8 cellular contexts compared by ENCODE assay signal in genomic region chr1:151346769-151347522, GRCh38. TPM values are rescaled to one million over a fixed set of nuclear protein-coding genes. Genes with fewer than 3 reads are reported as not detected.
DNase-seq lines count a peak whose midpoint lies in the region; ATAC-seq lines count a peak whose summit lies in the region.

TSS of gene RFX5 (minus strand) at chr1:151347252. CDS start at chr1:151346320, 932 bp downstream.

- peak; percentile 94 for ATAC-seq in HG02610 (IDR thresholded peaks at IDR 0.05; ENCODE audit: unreplicated experiment)
- peak; percentile 97 to 98 for ATAC-seq in activated naive CD4-positive, alpha-beta T cell treated with anti-CD3 and anti-CD28 coated beads, Interleukin-2, amount 50 U/mL, for 72 hours

- peak within 1 kb of the TSS; percentile 96 to 99 for H3K27ac Mint-ChIP-seq in activated naive CD4-positive, alpha-beta T cell treated with anti-CD3 and anti-CD28 coated beads, Interleukin-2, amount 50 U/mL, for 72 hours

- peak within 1 kb of the TSS; percentile 78 for H3K4me3 ChIP-seq in GM08714 (ENCODE audit: low read length)

- H3K27ac ChIP-seq in temporal lobe (ENCODE audit: low read depth, low read length) = peak within 1 kb of the TSS; percentile 79

- H3K36me3 Mint-ChIP-seq in activated naive CD4-positive, alpha-beta T cell treated with anti-CD3 and anti-CD28 coated beads, Interleukin-2, amount 50 U/mL, for 72 hours = peaks cover 14 to 20% of the 10 kb centered on the region in 2 donors

- peak; percentile 98 for DNase-seq in NCI-H1092 treated with DMSO at 0.1 percent for 48 hours (lab: John Stamatoyannopoulos, UW)
- DNase-seq in SKM-1 (lab: John Stamatoyannopoulos, UW; ENCODE audit: unreplicated experiment) = peak; percentile 100
- peak; percentile 89 to 97 for DNase-seq in activated naive CD4-positive, alpha-beta T cell treated with anti-CD3 and anti-CD28 coated beads, Interleukin-2, amount 50 U/mL, for 72 hours (ENCODE audit: low spot score in 2 of 2)
- peak; percentile 89 for DNase-seq in glomerular endothelial cell (ENCODE audit: extremely low read depth, low read depth, low spot score)
- peak; percentile 93 for DNase-seq in occipital lobe (lab: John Stamatoyannopoulos, UW)

- H3K9me3 Mint-ChIP-seq in activated naive CD4-positive, alpha-beta T cell treated with anti-CD3 and anti-CD28 coated beads, Interleukin-2, amount 50 U/mL, for 72 hours = no peaks in the 10 kb centered on the region

RNA-seq across cellular contexts. Expression of gene RFX5, which starts in this region (rescaled TPM):
- total RNA-seq in activated naive CD4-positive, alpha-beta T cell treated with anti-CD3 and anti-CD28 coated beads, Interleukin-2, amount 50 U/mL, for 72 hours = 10 to 100 TPM; 56.9 to 61.3 TPM
- total RNA-seq in glomerular endothelial cell (45.6 and 47.0 TPM in 2 replicates), occipital lobe (25.0 TPM), temporal lobe (15.5 TPM)

Comparison
In these comparisons a context has a peak if more than half of its experiments do, and no peak if none do; other contexts are left out.
1. Peak in every context shown above with its lines: DNase-seq, ATAC-seq, H3K4me3 ChIP-seq and H3K27ac ChIP-seq.